ENCODE assay signal across 32 cellular contexts in the genomic region with DNA sequence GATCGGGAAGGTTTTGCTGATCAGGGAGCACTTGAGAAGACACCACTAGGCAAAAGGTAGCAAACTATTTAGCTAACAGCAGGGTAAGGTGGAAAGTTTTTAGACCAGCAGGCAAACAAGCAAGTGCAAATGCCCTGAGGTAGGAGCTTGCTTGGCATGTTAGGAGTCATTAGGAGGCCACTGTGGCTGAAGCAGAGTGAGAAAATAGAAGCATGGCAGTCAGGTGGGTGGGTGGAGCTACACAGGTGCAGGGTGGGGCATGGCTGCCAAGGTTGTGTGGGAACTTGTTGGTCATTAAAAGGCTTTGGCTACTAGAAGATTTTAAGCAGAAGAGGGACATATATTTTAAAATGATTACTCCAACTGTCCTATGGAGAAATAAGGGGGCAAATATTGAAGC.
"Had no signal": no experiment of that assay in that cellular context is flagged by ENCODE, and none has a peak within 500 bp of the region (broad histone marks: within the 10 kb centered on the region; RNA-seq: fewer than 3 reads in every experiment).

No MANE protein-coding gene starts in this region.

- H3K4me1 ChIP-seq: testis, thyroid gland, upper lobe of right lung had no signal

- H3K36me3 ChIP-seq: heart right ventricle, left lung, lower lobe of right lung, neural progenitor cell, neutrophil, ovary, right atrium auricular region, right lobe of liver, thyroid gland, upper lobe of right lung had no signal

- H3K4me3 ChIP-seq: heart right ventricle, left lung, lower lobe of right lung, neural progenitor cell, ovary, right atrium auricular region, right lobe of liver, smooth muscle cell, testis, thyroid gland, upper lobe of right lung had no signal

- H3K36me3 Mint-ChIP-seq: mesothelial cell of epicardium; naive B cell; natural killer cell; neural progenitor cell; stimulated activated memory B cell treated with anti-CD40 and anti-IgM and Interleukin-4, amounts not matched to agents 10 μg/mL and 1 μg/mL and 100 μg/mL, for 72 hours had no signal

- H3K9me3 ChIP-seq: heart right ventricle, left lung, lower lobe of right lung, neutrophil, ovary, right atrium auricular region, right lobe of liver, testis, thyroid gland, upper lobe of right lung had no signal

- H3K27ac ChIP-seq: heart right ventricle, left lung, lower lobe of right lung, neural progenitor cell, neutrophil, ovary, right atrium auricular region, right lobe of liver, testis, thyroid gland, upper lobe of right lung had no signal

- H2AFZ ChIP-seq: neural progenitor cell had no signal

- H3K27me3 Mint-ChIP-seq: progenitor cell of endocrine pancreas; stimulated activated memory B cell treated with anti-CD40 and anti-IgM and Interleukin-4, amounts not matched to agents 10 μg/mL and 1 μg/mL and 100 μg/mL, for 72 hours had no signal

- FAIRE-seq: keratinocyte, urothelium cell line had no signal

- H3K9me3 Mint-ChIP-seq: mesothelial cell of epicardium; nephron progenitor cell; stimulated activated naive CD8-positive, alpha-beta T cell treated with anti-CD3 and anti-CD28 coated beads, Interleukin-15, amount 100 ng/mL, for 72 hours had no signal

- H3K9ac ChIP-seq: neural progenitor cell had no signal

- H3K4me1 Mint-ChIP-seq: natural killer cell; stimulated activated naive CD8-positive, alpha-beta T cell treated with anti-CD3 and anti-CD28 coated beads, Interleukin-15, amount 100 ng/mL, for 72 hours had no signal

- H3K4me2 ChIP-seq: neural progenitor cell, smooth muscle cell had no signal

- H3K27ac Mint-ChIP-seq: mesothelial cell of epicardium; natural killer cell; nephron progenitor cell; neural progenitor cell; progenitor cell of endocrine pancreas; stimulated activated memory B cell treated with anti-CD40 and anti-IgM and Interleukin-4, amounts not matched to agents 10 μg/mL and 1 μg/mL and 100 μg/mL, for 72 hours had no signal

- DNase-seq: heart right ventricle; hippocampal formation; kidney glomerular epithelial cell; left lung; lower lobe of right lung; mammary epithelial cell; mesendoderm; naive B cell; natural killer cell; nephron progenitor cell; occipital lobe; ovary; right lobe of liver; stimulated activated CD4-positive, alpha-beta T cell treated with anti-CD3 and anti-CD28 coated beads, Interleukin-1b, Interleukin-23, amount 100 ng/mL, for 48 hours; stimulated activated CD4-positive, alpha-beta T cell treated with anti-CD3 and anti-CD28 coated beads, Interleukin-2, amount 100 ng/mL, for 48 hours; stimulated activated CD4-positive, alpha-beta T cell treated with anti-CD3 and anti-CD28 coated beads, Interleukin-4, amount 100 ng/mL, for 4 hours; stimulated activated CD8-positive, alpha-beta memory T cell treated with anti-CD3 and anti-CD28 coated beads, Interleukin-4, amount 100 ng/mL, for 48 hours; stimulated activated naive CD4-positive, alpha-beta T cell treated with Interleukin-2 at 50 U/mL for 16 hours; stimulated activated naive CD8-positive, alpha-beta T cell treated with anti-CD3 and anti-CD28 coated beads, Interleukin-15, amount 100 ng/mL, for 72 hours; testis; thyroid gland; trophoblast cell; upper lobe of right lung had no signal

- H3K27me3 ChIP-seq: heart right ventricle, left lung, neural progenitor cell, neutrophil, ovary, right atrium auricular region, right lobe of liver, testis, thyroid gland, upper lobe of right lung had no signal

- ATAC-seq: heart right ventricle; left lung; lower lobe of right lung; natural killer cell; stimulated activated memory B cell treated with anti-CD40 and anti-IgM and Interleukin-4, amounts not matched to agents 10 μg/mL and 1 μg/mL and 100 μg/mL, for 72 hours; stimulated activated naive CD8-positive, alpha-beta T cell treated with anti-CD3 and anti-CD28 coated beads, Interleukin-15, amount 100 ng/mL, for 72 hours; upper lobe of right lung had no signal

- H3K4me3 Mint-ChIP-seq: mesothelial cell of epicardium; natural killer cell; nephron progenitor cell; neural progenitor cell; stimulated activated memory B cell treated with anti-CD40 and anti-IgM and Interleukin-4, amounts not matched to agents 10 μg/mL and 1 μg/mL and 100 μg/mL, for 72 hours; stimulated activated naive CD8-positive, alpha-beta T cell treated with anti-CD3 and anti-CD28 coated beads, Interleukin-15, amount 100 ng/mL, for 72 hours had no signal
